Comparison of ENCODE assay signal across 10 cellular contexts in genomic region chr3:29283739-29284138, GRCh38. TPM values are rescaled to one million over a fixed set of nuclear protein-coding genes. Genes with fewer than 3 reads are reported as not detected.
A peak's percentile ranks its signal among the peaks of the same experiment; 100 is the strongest.
DNase-seq lines count a peak whose midpoint lies in the region; ATAC-seq and TF ChIP-seq lines count a peak whose summit lies in the region.
"Had no signal": no experiment of that assay in that cellular context is flagged by ENCODE, and none has a peak within 500 bp of the region (broad histone marks: within the 10 kb centered on the region; RNA-seq: fewer than 3 reads in every experiment).

No MANE protein-coding gene starts in this region.

- CTCF ChIA-PET in BJ (lab: Yijun Ruan, JAX), result interaction anchor here (1.4 kb wide), 1 partner anchor 139 kb away, joined by 6 read pairs; no protein-coding TSS in a partner anchor

- ATAC-seq in HG02763 (IDR thresholded peaks at IDR 0.05; ENCODE audit: unreplicated experiment), result no peak
- ATAC-seq: mucosa of descending colon had no signal

- no peaks in the 10 kb centered on the region for H4K20me1 ChIP-seq in osteoblast (ENCODE audit: insufficient read depth, low read length)

- H3K9me3 ChIP-seq in HUES6 (ENCODE audit: control insufficient read depth, insufficient read depth, low read depth, low read length) (no peaks in the 10 kb centered on the region), endocrine pancreas (ENCODE audit: control insufficient read depth, low read length) (no peaks in the 10 kb centered on the region), osteoblast (ENCODE audit: low read depth, low read length) (no peaks in the 10 kb centered on the region)
- H3K9me3 ChIP-seq: mucosa of descending colon had no signal

- peak overlapping the region; percentile 67 for H3K4me3 ChIP-seq in BJ (ENCODE audit: low read depth, low read length)
- H3K4me3 ChIP-seq in HUES6 (ENCODE audit: low read depth, low read length), result peak overlapping the region; percentile 58
- H3K4me3 ChIP-seq in endocrine pancreas (ENCODE audit: control insufficient read depth, insufficient read depth, low read length), result peak overlapping the region; percentile 19
- peak overlapping the region; percentile 93 for H3K4me3 ChIP-seq in osteoblast (ENCODE audit: insufficient read depth, low read length)
- H3K4me3 ChIP-seq: mucosa of descending colon had no signal

- H2AFZ ChIP-seq in osteoblast (ENCODE audit: low read length), result no peak overlapping the region

- DNase-seq in BJ (ENCODE audit: low read depth) (no peak), osteoblast (ENCODE audit: insufficient read length, low spot score, missing footprints) (no peak), NCI-H82 (lab: John Stamatoyannopoulos, UW) (no peak), nucleus accumbens (lab: John Stamatoyannopoulos, UW) (no peak), GM13976 (ENCODE audit: low spot score) (no peak)
- DNase-seq: mucosa of descending colon; stimulated activated naive CD4-positive, alpha-beta T cell treated with Interleukin-2 at 50 U/mL for 16 hours had no signal

- H3K4me1 ChIP-seq in HUES6 (ENCODE audit: control insufficient read depth, insufficient read depth, low read length) (peaks cover 49% of the 10 kb centered on the region), endocrine pancreas (ENCODE audit: control insufficient read depth, insufficient read depth, low read length) (no peaks in the 10 kb centered on the region), osteoblast (ENCODE audit: insufficient read depth, low read length) (peaks cover 44% of the 10 kb centered on the region)

- H3K27me3 ChIP-seq in BJ (ENCODE audit: control insufficient read depth, insufficient read depth, low read length) (no peaks in the 10 kb centered on the region), HUES6 (ENCODE audit: control insufficient read depth, insufficient read depth, low read length) (no peaks in the 10 kb centered on the region), endocrine pancreas (ENCODE audit: control insufficient read depth, insufficient read depth, low read length) (peaks cover 4% of the 10 kb centered on the region), osteoblast (ENCODE audit: insufficient read depth, low read length) (no peaks in the 10 kb centered on the region)

- H3K36me3 ChIP-seq in BJ (ENCODE audit: control insufficient read depth, insufficient read depth, low read length) (no peaks in the 10 kb centered on the region), HUES6 (ENCODE audit: control insufficient read depth, insufficient read depth, low read length) (no peaks in the 10 kb centered on the region), endocrine pancreas (ENCODE audit: control insufficient read depth, insufficient read depth, low read length) (no peaks in the 10 kb centered on the region), osteoblast (ENCODE audit: insufficient read depth, low read length) (no peaks in the 10 kb centered on the region)

- POLR2A ChIA-PET in BJ (lab: Charles Lee), result no interaction called here

- H3K9ac ChIP-seq in HUES6 (ENCODE audit: low read length) (peak overlapping the region; percentile 13), endocrine pancreas (ENCODE audit: control insufficient read depth, insufficient read depth, low read length) (no peak overlapping the region)

- H3K79me2 ChIP-seq in osteoblast (ENCODE audit: insufficient read depth, low read length), result peaks cover 75% of the 10 kb centered on the region

- H3K4me2 ChIP-seq in osteoblast (ENCODE audit: insufficient read depth, low read length), result peak overlapping the region; percentile 74

- H3K27ac ChIP-seq in HUES6 (ENCODE audit: low read depth, low read length) (peak overlapping the region; percentile 10; the same call in 1 of the 2 replicates), osteoblast (ENCODE audit: low read depth, low read length) (peak overlapping the region; percentile 98)

- in situ Hi-C loops in GM13976 (cut with MboI; ENCODE audit: low sequenced_read_pairs, unreplicated experiment), result no loop called here

- TF ChIP-seq CTCF in BJ (IDR thresholded peaks at IDR 0.05; ENCODE audit: insufficient read depth, low read depth, low read length) (no peak), osteoblast (IDR thresholded peaks at IDR 0.05; ENCODE audit: extremely low read depth, low read depth, low read length) (no peak), GM13976 (IDR thresholded peaks at IDR 0.05; ENCODE audit: borderline replicate concordance, control extremely low read depth, extremely low read depth, insufficient read depth, missing control alignments) (no peak)

RNA-seq across cellular contexts. Expression of gene RBMS3, which starts 2.9 kb away (rescaled TPM):
- 13.9 and 14.5 TPM in 2 replicates for polyA plus RNA-seq in BJ (2011; rRNA removed)
- polyA minus RNA-seq in BJ (2011; rRNA and poly(A)+ RNA removed), result 77.8 and 128 TPM in 2 replicates
- total RNA-seq in osteoblast, result 80.4 and 81.1 TPM in 2 replicates

Comparison
In these comparisons a context has a peak if more than half of its experiments do, and no peak if none do; other contexts are left out.
1. H3K4me3 ChIP-seq: peak in every context shown above with its lines; median percentile 93 in osteoblast; 67 in BJ; 58 in HUES6; 19 in endocrine pancreas.